14 cellular contexts compared by ENCODE assay signal in genomic region chr9:92713528-92713927, GRCh38.
"Had no signal": no experiment of that assay in that cellular context is flagged by ENCODE, and none has a peak within 500 bp of the region (broad histone marks: within the 10 kb centered on the region; RNA-seq: fewer than 3 reads in every experiment).

No MANE protein-coding gene starts in this region.

- H3K4me1 Mint-ChIP-seq: nephron progenitor cell had no signal

- H3K27ac ChIP-seq: left ventricle myocardium inferior, parathyroid adenoma, stomach, thoracic aorta, VCaP had no signal

- H3K27me3 Mint-ChIP-seq: activated naive CD8-positive, alpha-beta T cell; memory B cell had no signal

- H3K27me3 ChIP-seq: stomach had no signal

- H3K4me3 ChIP-seq: left ventricle myocardium inferior, stomach, thoracic aorta had no signal

- H3K9me3 Mint-ChIP-seq: memory B cell, nephron progenitor cell had no signal

- H3K4me1 ChIP-seq: parathyroid adenoma had no signal

- H3K9me3 ChIP-seq: left ventricle myocardium inferior, stomach, thoracic aorta had no signal

- H3K4me3 Mint-ChIP-seq: activated naive CD8-positive, alpha-beta T cell; memory B cell; nephron progenitor cell had no signal

- H3K27ac Mint-ChIP-seq: activated naive CD8-positive, alpha-beta T cell; nephron progenitor cell had no signal

- DNase-seq: dermis blood vessel endothelial cell; erythroblast; left ventricle myocardium inferior; nephron progenitor cell; retina; stimulated activated CD4-positive, alpha-beta T cell treated with anti-CD3 and anti-CD28 coated beads, Interleukin-15, amount 100 ng/mL, for 24 hours; stimulated activated CD4-positive, alpha-beta T cell treated with anti-CD3 and anti-CD28 coated beads, Interleukin-4, amount 100 ng/mL, for 24 hours; stomach; T1000 had no signal
